Comparison of ENCODE assay signal across 11 cellular contexts in the genomic region with DNA sequence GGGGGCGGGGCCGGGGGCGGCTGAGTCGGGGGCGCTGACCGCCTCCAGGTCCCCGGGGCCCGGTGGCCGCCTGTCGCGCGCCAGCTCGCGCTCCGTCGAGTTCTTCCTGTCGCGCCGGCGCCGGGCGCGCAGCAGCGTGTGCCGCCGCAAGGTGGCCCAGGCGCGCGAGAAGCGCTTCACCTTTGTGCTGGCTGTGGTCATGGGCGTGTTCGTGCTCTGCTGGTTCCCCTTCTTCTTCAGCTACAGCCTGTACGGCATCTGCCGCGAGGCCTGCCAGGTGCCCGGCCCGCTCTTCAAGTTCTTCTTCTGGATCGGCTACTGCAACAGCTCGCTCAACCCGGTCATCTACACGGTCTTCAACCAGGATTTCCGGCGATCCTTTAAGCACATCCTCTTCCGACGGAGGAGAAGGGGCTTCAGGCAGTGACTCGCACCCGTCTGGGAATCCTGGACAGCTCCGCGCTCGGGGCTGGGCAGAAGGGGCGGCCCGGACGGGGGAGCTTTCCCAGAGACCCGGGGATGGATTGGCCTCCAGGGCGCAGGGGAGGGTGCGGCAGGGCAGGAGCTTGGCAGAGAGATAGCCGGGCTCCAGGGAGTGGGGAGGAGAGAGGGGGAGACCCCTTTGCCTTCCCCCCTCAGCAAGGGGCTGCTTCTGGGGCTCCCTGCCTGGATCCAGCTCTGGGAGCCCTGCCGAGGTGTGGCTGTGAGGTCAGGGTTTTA. TPM values are rescaled to one million over a fixed set of nuclear protein-coding genes. Genes with fewer than 3 reads are reported as not detected.
DNase-seq lines count a peak whose midpoint lies in the region; ATAC-seq and TF ChIP-seq lines count a peak whose summit lies in the region.
"Had no signal": no experiment of that assay in that cellular context is flagged by ENCODE, and none has a peak within 500 bp of the region (broad histone marks: within the 10 kb centered on the region; RNA-seq: fewer than 3 reads in every experiment).

No MANE protein-coding gene starts in this region.

- peak; percentile 10 for DNase-seq in DMS153 treated with DMSO at 0.1 percent for 48 hours (lab: John Stamatoyannopoulos, UW; ENCODE audit: unreplicated experiment)
- DNase-seq in LNCaP clone FGC (ENCODE audit: low read depth): peak; percentile 70
- no peak for DNase-seq in coronary artery (ENCODE audit: low spot score)
- DNase-seq in natural killer cell: no peak
- no peak for DNase-seq in NAMALWA (ENCODE audit: low spot score)
- DNase-seq in CD4-positive, alpha-beta T cell: no peak
- no peak for DNase-seq in hypothalamus (lab: John Stamatoyannopoulos, UW)
- DNase-seq: Karpas-422 had no signal

- POLR2A ChIA-PET in CD4-positive, alpha-beta T cell (lab: Charles Lee): no interaction called here

- H3K36me3 Mint-ChIP-seq in natural killer cell: no peaks in the 10 kb centered on the region
- no peaks in the 10 kb centered on the region for H3K36me3 Mint-ChIP-seq in CD4-positive, alpha-beta T cell (ENCODE audit: low read depth)

- H3K27me3 ChIP-seq in CD4-positive, alpha-beta T cell (ENCODE audit: control insufficient read depth, insufficient read depth, low read length): peaks cover 36% of the 10 kb centered on the region

- no peaks in the 10 kb centered on the region for H3K9me3 ChIP-seq in CD4-positive, alpha-beta T cell (ENCODE audit: control insufficient read depth, low read length)

- TF ChIP-seq CTCF in LNCaP clone FGC (IDR thresholded peaks at IDR 0.05; ENCODE audit: control insufficient read depth, extremely low read depth, insufficient read depth) (peak; percentile 78), coronary artery (IDR thresholded peaks at IDR 0.05) (no peak), natural killer cell (IDR thresholded peaks at IDR 0.05) (no peak)
- TF ChIP-seq CTCF in CD4-positive, alpha-beta T cell (IDR thresholded peaks at IDR 0.05): no peak

- intact Hi-C loops in natural killer cell (cut with micrococcal nuclease): no loop called here
- intact Hi-C loops in CD4-positive, alpha-beta T cell (cut with DNase I, micrococcal nuclease): no loop called here

- H3K27ac Mint-ChIP-seq in natural killer cell: no peak overlapping the region
- no peak overlapping the region for H3K27ac Mint-ChIP-seq in CD4-positive, alpha-beta T cell

- H3K4me1 Mint-ChIP-seq in natural killer cell: no peaks in the 10 kb centered on the region
- no peaks in the 10 kb centered on the region for H3K4me1 Mint-ChIP-seq in CD4-positive, alpha-beta T cell (ENCODE audit: low read depth)

- H3K27me3 Mint-ChIP-seq in natural killer cell (ENCODE audit: low read depth in 2 of 2): peaks cover 9 to 18% of the 10 kb centered on the region in 2 donors
- H3K27me3 Mint-ChIP-seq in CD4-positive, alpha-beta T cell: peaks cover 21% of the 10 kb centered on the region

- no peaks in the 10 kb centered on the region for H3K9me3 Mint-ChIP-seq in natural killer cell
- no peaks in the 10 kb centered on the region for H3K9me3 Mint-ChIP-seq in CD4-positive, alpha-beta T cell

- ATAC-seq in natural killer cell (no peak), GM18870 (IDR thresholded peaks at IDR 0.05; ENCODE audit: unreplicated experiment) (no peak)
- ATAC-seq in CD4-positive, alpha-beta T cell (ENCODE audit: poor library complexity): no peak
- ATAC-seq: GM12878 had no signal

- CTCF ChIA-PET in CD4-positive, alpha-beta T cell (lab: Charles Lee): no interaction called here

- peak overlapping the region; percentile 72 for H3K4me3 Mint-ChIP-seq in natural killer cell
- H3K4me3 Mint-ChIP-seq in CD4-positive, alpha-beta T cell: no peak overlapping the region

- peak overlapping the region; percentile 11 to 92 for H3K27ac ChIP-seq in coronary artery
- H3K27ac ChIP-seq in CD4-positive, alpha-beta T cell (ENCODE audit: low read depth, low read length): no peak overlapping the region

- H3K4me3 ChIP-seq in LNCaP clone FGC (ENCODE audit: low read depth, low read length) (no peak overlapping the region), coronary artery (peak overlapping the region; percentile 73)
- H3K4me3 ChIP-seq: GM12878 had no signal

RNA-seq across cellular contexts. Expression of gene ADRA2C, which starts 1.5 kb away (rescaled TPM):
- total RNA-seq in natural killer cell: not detected
- total RNA-seq in CD4-positive, alpha-beta T cell: not detected
- total RNA-seq: T-helper 1 cell treated with Interleukin-12 subunit alpha and Interleukin-12 subunit beta and Interleukin-4 antibody, amounts not matched to agents 30 ng/mL and 1 ng/mL, for 36 hours had no signal

Comparison
In these comparisons a context has a peak if more than half of its experiments do, and no peak if none do; other contexts are left out.
1. DNase-seq: peak in DMS153 treated with DMSO at 0.1 percent for 48 hours (single experiment) and LNCaP clone FGC (single experiment); none in coronary artery (single experiment), natural killer cell (single experiment), NAMALWA (single experiment), CD4-positive, alpha-beta T cell (0 of 10) and hypothalamus (0 of 51).